21 cellular contexts compared by ENCODE assay signal in genomic region chrX:119375561-119375960, GRCh38. TPM values are rescaled to one million over a fixed set of nuclear protein-coding genes. Genes with fewer than 3 reads are reported as not detected.
A peak's percentile ranks its signal among the peaks of the same experiment; 100 is the strongest.
DNase-seq lines count a peak whose midpoint lies in the region; ATAC-seq, FAIRE-seq and TF ChIP-seq lines count a peak whose summit lies in the region.
"Had no signal": no experiment of that assay in that cellular context is flagged by ENCODE, and none has a peak within 500 bp of the region (broad histone marks: within the 10 kb centered on the region; RNA-seq: fewer than 3 reads in every experiment).

No MANE protein-coding gene starts in this region.

- H3K4me2 ChIP-seq in A549 (no peak overlapping the region), GM23248 (ENCODE audit: unreplicated experiment) (peak overlapping the region; percentile 57)
- H3K4me2 ChIP-seq: KMS-11 had no signal

- H3K36me3 ChIP-seq in GM23248 (ENCODE audit: low read depth) (no peaks in the 10 kb centered on the region), testis (ENCODE audit: low read depth, missing control alignments) (no peaks in the 10 kb centered on the region)

- peak overlapping the region; percentile 57; the same call in 1 of the 2 replicates for H3K9ac ChIP-seq in GM23248
- H3K9ac ChIP-seq: KMS-11 had no signal

- TF ChIP-seq POLR2A in A549 (IDR thresholded peaks at IDR 0.05; ENCODE audit: low read length): no peak
- TF ChIP-seq POLR2A in testis (IDR thresholded peaks at IDR 0.05): no peak

- peak; percentile 67 for FAIRE-seq in A549 (lab: Jason Lieb, UNC)
- FAIRE-seq: GM12891 had no signal

- H3K36me3 Mint-ChIP-seq in T-helper 17 cell (ENCODE audit: low read depth): peaks cover 2% of the 10 kb centered on the region
- H3K36me3 Mint-ChIP-seq: CD14-positive monocyte had no signal

- WGBS in A549 (ENCODE audit: missing lambda C conversion rate): 48% methylated on average over 3 of the region's 3 CpGs
- WGBS in GM23248 (ENCODE audit: low coverage in 1 of 2, low lambda C conversion rate in 2 of 2, missing lambda C conversion rate in 2 of 2), 2 experiments: 46 to 53% methylated on average over 3 of the region's 3 CpGs
- WGBS in testis, 2 donors: 96% methylated on average over 3 of the region's 3 CpGs; no CpG with 5 or more reads in 1 of the 2 donors

- no peak overlapping the region for H2AFZ ChIP-seq in GM23248

- no peaks in the 10 kb centered on the region for H3K79me2 ChIP-seq in GM23248 (ENCODE audit: insufficient read depth)

- in situ Hi-C loops in GM23248 (cut with MboI): no loop called here

- no peak overlapping the region for H3K4me3 Mint-ChIP-seq in T-helper 17 cell
- H3K4me3 Mint-ChIP-seq: B cell, CD14-positive monocyte, H9 had no signal

- H3K27me3 Mint-ChIP-seq in T-helper 17 cell: peaks cover 23% of the 10 kb centered on the region

- H3K9me2 ChIP-seq in GM23248 (ENCODE audit: insufficient read depth): no peaks in the 10 kb centered on the region

- no peaks in the 10 kb centered on the region for H3K27me3 ChIP-seq in GM23248 (replicated peaks; ENCODE audit: insufficient read depth)
- no peaks in the 10 kb centered on the region for H3K27me3 ChIP-seq in testis

- TF ChIP-seq RAD21 in A549 (conservative IDR thresholded peaks at IDR 0.05 in 1 of 2, IDR thresholded peaks at IDR 0.05 in 1 of 2): no peak

- peaks cover 7% of the 10 kb centered on the region for H3K4me1 Mint-ChIP-seq in T-helper 17 cell
- H3K4me1 Mint-ChIP-seq: B cell, H9 had no signal

- H3K27ac ChIP-seq in A549: no peak overlapping the region
- H3K27ac ChIP-seq in GM23248: peak overlapping the region; percentile 87
- no peak overlapping the region for H3K27ac ChIP-seq in testis
- H3K27ac ChIP-seq: 22Rv1, KMS-11 had no signal

- TF ChIP-seq EP300 in A549 (IDR thresholded peaks at IDR 0.05): no peak

- no peaks in the 10 kb centered on the region for H4K20me1 ChIP-seq in GM23248 (ENCODE audit: insufficient read depth)

- CTCF ChIA-PET in A549 (lab: Yijun Ruan, JAX): interaction anchor here (0.7 kb wide), 1 partner anchor 155 kb away, joined by 3 read pairs; no protein-coding TSS in a partner anchor

- H3K27ac Mint-ChIP-seq in T-helper 17 cell: peak overlapping the region; percentile 24
- H3K27ac Mint-ChIP-seq: B cell, H9 had no signal

- DNase-seq in A549 (ENCODE audit: low read depth in 1 of 2, low spot score in 1 of 2) (no peak), GM23248 (peak; percentile 46), T-helper 17 cell (no peak), fibroblast of the aortic adventitia (ENCODE audit: low read depth) (peak; percentile 21), NCI-H187 (lab: John Stamatoyannopoulos, UW) (no peak), NCI-H1436 (lab: John Stamatoyannopoulos, UW) (no peak), testis (no peak)
- DNase-seq: DMS53, H9, NCI-H1417, NCI-H187 treated with DMSO at 0.1 percent for 48 hours, NCI-H226, NCI-H510A treated with DMSO at 0.1 percent for 48 hours, NCI-H748 treated with DMSO at 0.1 percent for 48 hours had no signal

- H3K4me1 ChIP-seq in A549 (peaks cover 4% of the 10 kb centered on the region; the same call in 1 of the 3 replicates), GM23248 (ENCODE audit: insufficient read depth) (peaks cover 25% of the 10 kb centered on the region), testis (no peaks in the 10 kb centered on the region)

- peaks cover 7% of the 10 kb centered on the region; the same call in 1 of the 2 replicates for H3F3A ChIP-seq in GM23248 (ENCODE audit: insufficient read depth)

- no peak for TF ChIP-seq CTCF in A549 (IDR thresholded peaks at IDR 0.05)
- TF ChIP-seq CTCF in fibroblast of the aortic adventitia (IDR thresholded peaks at IDR 0.05; ENCODE audit: insufficient read depth, low read length): no peak
- TF ChIP-seq CTCF in testis (IDR thresholded peaks at IDR 0.05): no peak

- POLR2A ChIA-PET in A549 (lab: Yijun Ruan, JAX): no interaction called here

- ATAC-seq in A549: no peak
- ATAC-seq in T-helper 17 cell: no peak
- no peak for ATAC-seq in activated CD4-positive, CD25-positive, alpha-beta regulatory T cell treated with anti-CD3 and anti-CD28 coated beads, Interleukin-2, amount 50 U/mL, for 24 hours
- ATAC-seq: Right ventricle myocardium inferior had no signal

- H3K9me3 ChIP-seq in A549 (no peaks in the 10 kb centered on the region), GM23248 (ENCODE audit: low read depth) (no peaks in the 10 kb centered on the region), T-helper 17 cell (ENCODE audit: control insufficient read depth, low read length, poor library complexity, severe bottlenecking) (no peaks in the 10 kb centered on the region), testis (no peaks in the 10 kb centered on the region)

- H3K4me3 ChIP-seq in A549 (no peak overlapping the region), GM23248 (no peak overlapping the region), fibroblast of the aortic adventitia (ENCODE audit: low read depth, low read length) (no peak overlapping the region), testis (no peak overlapping the region)

- intact Hi-C loops in testis (cut with DNase I; ENCODE audit: low total_unique reads): no loop called here

TF ChIP-seq in A549, 52 proteins besides CTCF, POLR2A, EP300 and RAD21:
- TF ChIP-seq HOXB5 (CRISPR knock-in tag; IDR thresholded peaks at IDR 0.05): no peak
- TF ChIP-seq SMC3 (IDR thresholded peaks at IDR 0.05): no peak
- no peak for TF ChIP-seq TP53 (CRISPR knock-in tag; IDR thresholded peaks at IDR 0.05)
- TF ChIP-seq HDAC2 (IDR thresholded peaks at IDR 0.05): no peak
- no peak for TF ChIP-seq TFCP2L1 (CRISPR knock-in tag; IDR thresholded peaks at IDR 0.05)
- no peak for TF ChIP-seq POLR2AphosphoS2 (conservative IDR thresholded peaks at IDR 0.05; ENCODE audit: low read length)
- TF ChIP-seq, protein P1, sequence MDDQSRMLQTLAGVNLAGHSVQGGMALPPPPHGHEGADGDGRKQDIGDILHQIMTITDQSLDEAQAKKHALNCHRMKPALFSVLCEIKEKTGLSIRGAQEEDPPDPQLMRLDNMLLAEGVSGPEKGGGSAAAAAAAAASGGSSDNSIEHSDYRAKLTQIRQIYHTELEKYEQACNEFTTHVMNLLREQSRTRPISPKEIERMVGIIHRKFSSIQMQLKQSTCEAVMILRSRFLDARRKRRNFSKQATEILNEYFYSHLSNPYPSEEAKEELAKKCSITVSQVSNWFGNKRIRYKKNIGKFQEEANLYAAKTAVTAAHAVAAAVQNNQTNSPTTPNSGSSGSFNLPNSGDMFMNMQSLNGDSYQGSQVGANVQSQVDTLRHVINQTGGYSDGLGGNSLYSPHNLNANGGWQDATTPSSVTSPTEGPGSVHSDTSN (IDR thresholded peaks at IDR 0.05): no peak
- no peak for TF ChIP-seq HES2 (IDR thresholded peaks at IDR 0.05)
- no peak for TF ChIP-seq ATOH8 (CRISPR knock-in tag; IDR thresholded peaks at IDR 0.05; ENCODE audit: low read depth)

RNA-seq across cellular contexts. Expression of gene SLC25A43, which starts 23.6 kb away (rescaled TPM):
- polyA plus RNA-seq in A549 (2011; rRNA removed): 31.2 and 41.9 TPM in 2 replicates
- 28.2 and 39.1 TPM in 2 replicates for polyA plus RNA-seq in A549 (2012; cell fraction: cytosol; rRNA removed)
- 11.1 and 16.4 TPM in 2 replicates for polyA plus RNA-seq in A549 (2012; cell fraction: nucleus; rRNA removed)
- polyA plus RNA-seq in A549 (2017; fragmentation: RNase III; extraction: RNeasy Plus Mini Kit Qiagen cat#74134 plus additional on column Dnase treatment): 25.0 to 27.4 TPM (median 26.5 TPM) in 3 replicates
- polyA minus RNA-seq in A549 (2011; rRNA and poly(A)+ RNA removed): 13.4 and 16.7 TPM in 2 replicates
- 41.1 and 53.4 TPM in 2 replicates for total RNA-seq in GM23248 (2014; rRNA removed; shearing (Covaris generic))
- polyA plus RNA-seq in GM23248 (2016; fragmentation: Nextera tagmentation; extraction: Ambion mirVana): 28.4 and 31.2 TPM in 2 replicates
- total RNA-seq in T-helper 17 cell: 1 to 10 TPM; 3.6 to 6.1 TPM
- 9.3 and 22.9 TPM in 2 replicates for total RNA-seq in fibroblast of the aortic adventitia (ENCODE audit: low replicate concordance)
- total RNA-seq in testis: 1 to 10 TPM; 3.9 to 6.9 TPM
- polyA plus RNA-seq in testis (ENCODE audit: insufficient read depth, low read depth, low replicate concordance): 5.8 TPM

Comparison
In these comparisons a context has a peak if more than half of its experiments do, and no peak if none do; other contexts are left out.
1. DNase-seq: peak in GM23248 (single experiment) and fibroblast of the aortic adventitia (single experiment); none in A549 (0 of 2), T-helper 17 cell (0 of 3), NCI-H187 (0 of 2), NCI-H1436 (single experiment) and testis (single experiment).